1 cellular context compared by ENCODE assay signal in genomic region chr4:158782539-158783360, GRCh38.
TF ChIP-seq lines count a peak whose summit lies in the region.

No MANE protein-coding gene starts in this region.

TF ChIP-seq in HepG2, 621 proteins besides CTCF, POLR2A, EP300 and RAD21 (continued from another document and continues in another):
- TF ChIP-seq HOMEZ (CRISPR knock-in tag; IDR thresholded peaks at IDR 0.05; ENCODE audit: low read depth) (peak; percentile 26; the same call in 1 of the 2 replicates), ZNF609 (CRISPR knock-in tag; IDR thresholded peaks at IDR 0.05; ENCODE audit: borderline replicate concordance) (0 out of 2 replicates have a peak, but pooled peaks have one; percentile 45), ZNF781 (CRISPR knock-in tag; IDR thresholded peaks at IDR 0.05; ENCODE audit: borderline replicate concordance, not compliant biosample characterization) (no peak), EZH2 (conservative IDR thresholded peaks at IDR 0.05; ENCODE audit: low read depth, low read length) (no peak), MIER2 (CRISPR knock-in tag; IDR thresholded peaks at IDR 0.05) (no peak), ZSCAN31 (CRISPR knock-in tag; IDR thresholded peaks at IDR 0.05; ENCODE audit: low read depth) (no peak), ATF2 (CRISPR knock-in tag; IDR thresholded peaks at IDR 0.05) (no peak), KAT7 (CRISPR knock-in tag; IDR thresholded peaks at IDR 0.05; ENCODE audit: borderline replicate concordance) (no peak), CEBPZ (IDR thresholded peaks at IDR 0.05; ENCODE audit: low read length) (no peak), SNAI1 (CRISPR knock-in tag; IDR thresholded peaks at IDR 0.05; ENCODE audit: borderline replicate concordance) (no peak), IKZF5 (CRISPR knock-in tag; IDR thresholded peaks at IDR 0.05) (0 out of 2 replicates have a peak, but pooled peaks have one; percentile 46), ZNF598 (CRISPR knock-in tag; IDR thresholded peaks at IDR 0.05; ENCODE audit: borderline replicate concordance) (no peak), JARID2 (CRISPR knock-in tag; IDR thresholded peaks at IDR 0.05; ENCODE audit: insufficient replicate concordance) (no peak), ARNTL (CRISPR knock-in tag; IDR thresholded peaks at IDR 0.05) (no peak), ZNF224 (CRISPR knock-in tag; IDR thresholded peaks at IDR 0.05) (no peak), TFE3 (CRISPR knock-in tag; IDR thresholded peaks at IDR 0.05) (no peak), YEATS4 (CRISPR knock-in tag; IDR thresholded peaks at IDR 0.05; ENCODE audit: borderline replicate concordance) (peak; percentile 24; the same call in 1 of the 2 replicates), GATAD2A (CRISPR knock-in tag; IDR thresholded peaks at IDR 0.05) (peak; percentile 81; the same call in 1 of the 2 replicates), ZNF44 (CRISPR knock-in tag; IDR thresholded peaks at IDR 0.05) (peak; percentile 86; the same call in 1 of the 2 replicates), NFIC (IDR thresholded peaks at IDR 0.05; ENCODE audit: low read length) (peak; percentile 58; the same call in 1 of the 2 replicates), NPAS2 (CRISPR knock-in tag; IDR thresholded peaks at IDR 0.05; ENCODE audit: borderline replicate concordance) (no peak), EHMT2 (IDR thresholded peaks at IDR 0.05; ENCODE audit: borderline replicate concordance, low read depth, low read length) (no peak; the same call in 1 of the 2 replicates), TSC22D2 (CRISPR knock-in tag; IDR thresholded peaks at IDR 0.05; ENCODE audit: borderline replicate concordance) (no peak), CBX5 (CRISPR knock-in tag; IDR thresholded peaks at IDR 0.05; ENCODE audit: borderline replicate concordance) (no peak), ZNF800 (CRISPR knock-in tag; IDR thresholded peaks at IDR 0.05) (0 out of 2 replicates have a peak, but pooled peaks have one; percentile 21), PCBP1 (IDR thresholded peaks at IDR 0.05; ENCODE audit: borderline replicate concordance, low read depth, low read length) (no peak), ZFP36 (IDR thresholded peaks at IDR 0.05; ENCODE audit: borderline replicate concordance, low read depth, low read length, partially characterized antibody) (no peak), ZNF276 (CRISPR knock-in tag; IDR thresholded peaks at IDR 0.05; ENCODE audit: low read depth) (no peak), TEAD3 (CRISPR knock-in tag; optimal IDR thresholded peaks at IDR 0.05; ENCODE audit: borderline replicate concordance) (no peak), USF2 (IDR thresholded peaks at IDR 0.05; ENCODE audit: low read depth, low read length) (no peak), USF2 (CRISPR knock-in tag; IDR thresholded peaks at IDR 0.05; ENCODE audit: borderline replicate concordance) (no peak), ZNF264 (CRISPR knock-in tag; IDR thresholded peaks at IDR 0.05) (peak; percentile 35; the same call in 1 of the 2 replicates)
